ENCODE assay signal across 13 cellular contexts in the genomic region with DNA sequence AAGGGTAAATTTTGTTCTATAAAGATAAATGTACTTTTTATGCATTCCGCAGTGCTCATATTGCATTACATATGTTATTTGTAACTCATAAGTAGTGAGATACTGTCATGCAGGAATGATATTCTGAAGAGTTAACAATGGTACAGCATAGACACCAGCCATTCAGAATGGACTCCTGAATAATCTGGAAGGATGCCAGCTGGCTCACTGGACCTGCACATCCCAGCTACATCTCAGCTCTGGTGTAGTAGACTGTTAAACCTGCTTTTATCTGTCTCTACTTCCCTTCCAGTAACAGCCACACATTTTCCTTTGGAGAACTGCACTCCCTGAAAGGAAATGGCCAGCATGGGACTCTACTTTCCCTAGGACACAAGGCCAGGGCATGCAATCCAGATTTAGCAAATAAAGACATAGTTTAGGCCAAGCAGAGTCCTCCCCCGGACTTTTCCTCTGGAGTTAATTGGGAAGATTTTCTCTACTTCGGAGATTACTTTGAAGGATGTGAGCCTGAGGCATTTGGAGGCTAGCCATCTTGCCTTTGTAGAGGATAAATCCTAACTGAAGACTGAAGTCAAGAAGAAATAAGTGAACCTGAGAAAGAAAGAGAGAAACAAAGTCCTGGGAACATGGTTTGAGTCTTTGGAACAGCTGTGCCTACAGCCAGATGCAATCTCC.
DNase-seq lines count a peak whose midpoint lies in the region; ATAC-seq, FAIRE-seq and TF ChIP-seq lines count a peak whose summit lies in the region.
"Had no signal": no experiment of that assay in that cellular context is flagged by ENCODE, and none has a peak within 500 bp of the region (broad histone marks: within the 10 kb centered on the region; RNA-seq: fewer than 3 reads in every experiment).

No MANE protein-coding gene starts in this region.

- H3K9me3 ChIP-seq in A549 = no peaks in the 10 kb centered on the region
- H3K9me3 ChIP-seq in right cardiac atrium (ENCODE audit: control insufficient read depth, low read length) = no peaks in the 10 kb centered on the region
- H3K9me3 ChIP-seq: upper lobe of left lung had no signal

- DNase-seq in A549 (ENCODE audit: low read depth in 1 of 2, low spot score in 1 of 2) (no peak), EL (peak; percentile 21), right cardiac atrium (no peak), cortex of kidney (lab: John Stamatoyannopoulos, UW) (no peak)
- DNase-seq in activated T-helper 2 cell treated with anti-CD3 and anti-CD28 coated beads, Interferon-gamma antibody, Interleukin-2, Interleukin-4, amounts not matched to agents 10 μg/mL and 5 μg/mL and 100 μg/mL, durations not matched to agents 14 hours and 24 hours and 36 hours (ENCODE audit: low spot score) = no peak
- no peak for DNase-seq in stimulated activated CD4-positive, alpha-beta T cell treated with anti-CD3 and anti-CD28 coated beads, Interleukin-2, amount 100 ng/mL, for 24 hours
- DNase-seq: activated gamma-delta T cell; CD4-positive, CD25-positive, alpha-beta regulatory T cell; upper lobe of left lung had no signal

- H3K27ac ChIP-seq in A549 (no peak overlapping the region), right cardiac atrium (ENCODE audit: low read length) (no peak overlapping the region)
- H3K27ac ChIP-seq: upper lobe of left lung had no signal

- 72% methylated on average over 3 of the region's 3 CpGs for WGBS in A549 (ENCODE audit: missing lambda C conversion rate)
- 57% methylated on average over 3 of the region's 3 CpGs for WGBS in right cardiac atrium

- peak; percentile 59 for FAIRE-seq in A549 (lab: Jason Lieb, UNC)
- FAIRE-seq: frontal cortex had no signal

- H3K4me1 Mint-ChIP-seq in activated T-helper 2 cell treated with anti-CD3 and anti-CD28 coated beads, Interferon-gamma antibody, Interleukin-2, Interleukin-4, amounts not matched to agents 10 μg/mL and 5 μg/mL and 100 μg/mL, durations not matched to agents 14 hours and 24 hours and 36 hours (ENCODE audit: low read depth) = peaks cover 6% of the 10 kb centered on the region

- H3K4me3 ChIP-seq in A549 (no peak overlapping the region), right cardiac atrium (ENCODE audit: low read length) (no peak overlapping the region)
- H3K4me3 ChIP-seq: lung, upper lobe of left lung had no signal

- no peaks in the 10 kb centered on the region for H3K27me3 ChIP-seq in right cardiac atrium (ENCODE audit: control insufficient read depth, insufficient read depth)
- H3K27me3 ChIP-seq: upper lobe of left lung had no signal

- no peak for ATAC-seq in A549
- peak; percentile 69 for ATAC-seq in SK-N-SH treated with all-trans-retinoic acid at 6 μM for 48 hours
- peak; percentile 44 to 76 for ATAC-seq in right cardiac atrium
- no peak for ATAC-seq in GM18511 (IDR thresholded peaks at IDR 0.05; ENCODE audit: unreplicated experiment)

- H3K36me3 Mint-ChIP-seq in activated T-helper 2 cell treated with anti-CD3 and anti-CD28 coated beads, Interferon-gamma antibody, Interleukin-2, Interleukin-4, amounts not matched to agents 10 μg/mL and 5 μg/mL and 100 μg/mL, durations not matched to agents 14 hours and 24 hours and 36 hours (ENCODE audit: low read depth) = no peaks in the 10 kb centered on the region
- H3K36me3 Mint-ChIP-seq: CD4-positive, CD25-positive, alpha-beta regulatory T cell had no signal

- TF ChIP-seq CTCF in A549 (IDR thresholded peaks at IDR 0.05) = no peak

- no peak for TF ChIP-seq RAD21 in A549 (conservative IDR thresholded peaks at IDR 0.05 in 1 of 2, IDR thresholded peaks at IDR 0.05 in 1 of 2)

- POLR2A ChIA-PET in A549 (lab: Yijun Ruan, JAX) = interaction anchor here (1.1 kb wide), 1 partner anchor 102 kb away, joined by 3 read pairs; the partner anchor contains the start of gene ZNF280D

- H3K4me1 ChIP-seq in A549 (peaks cover 19% of the 10 kb centered on the region; the same call in 2 of the 3 replicates), right cardiac atrium (ENCODE audit: control insufficient read depth, insufficient read depth, low read length) (peaks cover 2% of the 10 kb centered on the region)

- peaks cover 8% of the 10 kb centered on the region for H3K27me3 Mint-ChIP-seq in activated T-helper 2 cell treated with anti-CD3 and anti-CD28 coated beads, Interferon-gamma antibody, Interleukin-2, Interleukin-4, amounts not matched to agents 10 μg/mL and 5 μg/mL and 100 μg/mL, durations not matched to agents 14 hours and 24 hours and 36 hours (ENCODE audit: low read depth)

- intact Hi-C loops in right cardiac atrium (cut with DNase I) = loop anchor here in 1 of 4 donors (10.0 kb wide), 1 partner anchor 469 kb away; no protein-coding TSS in a partner anchor
- intact Hi-C loops in activated T-helper 2 cell treated with anti-CD3 and anti-CD28 coated beads, Interferon-gamma antibody, Interleukin-2, Interleukin-4, amounts not matched to agents 10 μg/mL and 5 μg/mL and 100 μg/mL, durations not matched to agents 14 hours and 24 hours and 36 hours (cut with micrococcal nuclease) = no loop called here

- H3K27ac Mint-ChIP-seq in activated T-helper 2 cell treated with anti-CD3 and anti-CD28 coated beads, Interferon-gamma antibody, Interleukin-2, Interleukin-4, amounts not matched to agents 10 μg/mL and 5 μg/mL and 100 μg/mL, durations not matched to agents 14 hours and 24 hours and 36 hours = no peak overlapping the region
- H3K27ac Mint-ChIP-seq: CD4-positive, CD25-positive, alpha-beta regulatory T cell had no signal

- TF ChIP-seq POLR2A in A549 (IDR thresholded peaks at IDR 0.05; ENCODE audit: low read length) = no peak

- TF ChIP-seq EP300 in A549 (IDR thresholded peaks at IDR 0.05) = no peak

- H3K4me3 Mint-ChIP-seq in activated T-helper 2 cell treated with anti-CD3 and anti-CD28 coated beads, Interferon-gamma antibody, Interleukin-2, Interleukin-4, amounts not matched to agents 10 μg/mL and 5 μg/mL and 100 μg/mL, durations not matched to agents 14 hours and 24 hours and 36 hours (ENCODE audit: low read depth) = no peak overlapping the region
- H3K4me3 Mint-ChIP-seq: CD4-positive, CD25-positive, alpha-beta regulatory T cell had no signal

- no peaks in the 10 kb centered on the region for H3K9me3 Mint-ChIP-seq in activated T-helper 2 cell treated with anti-CD3 and anti-CD28 coated beads, Interferon-gamma antibody, Interleukin-2, Interleukin-4, amounts not matched to agents 10 μg/mL and 5 μg/mL and 100 μg/mL, durations not matched to agents 14 hours and 24 hours and 36 hours

- no peak overlapping the region for H3K4me2 ChIP-seq in A549

- CTCF ChIA-PET in A549 (lab: Yijun Ruan, JAX) = interaction anchor here (1.2 to 1.5 kb wide), 2 partner anchors 13 to 471 kb away, joined by 4 to 10 read pairs; no protein-coding TSS in a partner anchor

TF ChIP-seq in A549, 52 proteins besides CTCF, POLR2A, EP300 and RAD21 (continues in another document):
- no peak for TF ChIP-seq ZNF302 (CRISPR knock-in tag; IDR thresholded peaks at IDR 0.05)
- no peak for TF ChIP-seq GATA3 (IDR thresholded peaks at IDR 0.05; ENCODE audit: borderline replicate concordance)
- TF ChIP-seq NPAS2 (CRISPR knock-in tag; IDR thresholded peaks at IDR 0.05; ENCODE audit: borderline replicate concordance) = no peak
- no peak for TF ChIP-seq HOXB5 (CRISPR knock-in tag; IDR thresholded peaks at IDR 0.05)
- TF ChIP-seq TFCP2L1 (CRISPR knock-in tag; IDR thresholded peaks at IDR 0.05) = no peak
- no peak for TF ChIP-seq E2F6 (IDR thresholded peaks at IDR 0.05; ENCODE audit: borderline replicate concordance, low read depth)
- TF ChIP-seq, protein P1, sequence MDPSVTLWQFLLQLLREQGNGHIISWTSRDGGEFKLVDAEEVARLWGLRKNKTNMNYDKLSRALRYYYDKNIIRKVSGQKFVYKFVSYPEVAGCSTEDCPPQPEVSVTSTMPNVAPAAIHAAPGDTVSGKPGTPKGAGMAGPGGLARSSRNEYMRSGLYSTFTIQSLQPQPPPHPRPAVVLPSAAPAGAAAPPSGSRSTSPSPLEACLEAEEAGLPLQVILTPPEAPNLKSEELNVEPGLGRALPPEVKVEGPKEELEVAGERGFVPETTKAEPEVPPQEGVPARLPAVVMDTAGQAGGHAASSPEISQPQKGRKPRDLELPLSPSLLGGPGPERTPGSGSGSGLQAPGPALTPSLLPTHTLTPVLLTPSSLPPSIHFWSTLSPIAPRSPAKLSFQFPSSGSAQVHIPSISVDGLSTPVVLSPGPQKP (IDR thresholded peaks at IDR 0.05; ENCODE audit: low read depth, low read length) = no peak
- TF ChIP-seq SREBF2 (IDR thresholded peaks at IDR 0.05) = no peak

TF ChIP-seq in SK-N-SH treated with all-trans-retinoic acid at 6 μM for 48 hours, 23 proteins besides CTCF, POLR2A, EP300 and RAD21:
- TF ChIP-seq, protein P2, sequence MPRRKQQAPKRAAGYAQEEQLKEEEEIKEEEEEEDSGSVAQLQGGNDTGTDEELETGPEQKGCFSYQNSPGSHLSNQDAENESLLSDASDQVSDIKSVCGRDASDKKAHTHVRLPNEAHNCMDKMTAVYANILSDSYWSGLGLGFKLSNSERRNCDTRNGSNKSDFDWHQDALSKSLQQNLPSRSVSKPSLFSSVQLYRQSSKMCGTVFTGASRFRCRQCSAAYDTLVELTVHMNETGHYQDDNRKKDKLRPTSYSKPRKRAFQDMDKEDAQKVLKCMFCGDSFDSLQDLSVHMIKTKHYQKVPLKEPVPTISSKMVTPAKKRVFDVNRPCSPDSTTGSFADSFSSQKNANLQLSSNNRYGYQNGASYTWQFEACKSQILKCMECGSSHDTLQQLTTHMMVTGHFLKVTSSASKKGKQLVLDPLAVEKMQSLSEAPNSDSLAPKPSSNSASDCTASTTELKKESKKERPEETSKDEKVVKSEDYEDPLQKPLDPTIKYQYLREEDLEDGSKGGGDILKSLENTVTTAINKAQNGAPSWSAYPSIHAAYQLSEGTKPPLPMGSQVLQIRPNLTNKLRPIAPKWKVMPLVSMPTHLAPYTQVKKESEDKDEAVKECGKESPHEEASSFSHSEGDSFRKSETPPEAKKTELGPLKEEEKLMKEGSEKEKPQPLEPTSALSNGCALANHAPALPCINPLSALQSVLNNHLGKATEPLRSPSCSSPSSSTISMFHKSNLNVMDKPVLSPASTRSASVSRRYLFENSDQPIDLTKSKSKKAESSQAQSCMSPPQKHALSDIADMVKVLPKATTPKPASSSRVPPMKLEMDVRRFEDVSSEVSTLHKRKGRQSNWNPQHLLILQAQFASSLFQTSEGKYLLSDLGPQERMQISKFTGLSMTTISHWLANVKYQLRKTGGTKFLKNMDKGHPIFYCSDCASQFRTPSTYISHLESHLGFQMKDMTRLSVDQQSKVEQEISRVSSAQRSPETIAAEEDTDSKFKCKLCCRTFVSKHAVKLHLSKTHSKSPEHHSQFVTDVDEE (CRISPR knock-in tag; IDR thresholded peaks at IDR 0.05) = no peak
- TF ChIP-seq ISL1 (CRISPR knock-in tag; IDR thresholded peaks at IDR 0.05) = peak; percentile 36

Comparison
In these comparisons a context has a peak if more than half of its experiments do, and no peak if none do; other contexts are left out.
1. ATAC-seq: peak in SK-N-SH treated with all-trans-retinoic acid at 6 μM for 48 hours (single experiment) and right cardiac atrium (2 of 2); none in A549 (0 of 2) and GM18511 (single experiment).